ENCODE assay signal across 8 cellular contexts in the genomic region with DNA sequence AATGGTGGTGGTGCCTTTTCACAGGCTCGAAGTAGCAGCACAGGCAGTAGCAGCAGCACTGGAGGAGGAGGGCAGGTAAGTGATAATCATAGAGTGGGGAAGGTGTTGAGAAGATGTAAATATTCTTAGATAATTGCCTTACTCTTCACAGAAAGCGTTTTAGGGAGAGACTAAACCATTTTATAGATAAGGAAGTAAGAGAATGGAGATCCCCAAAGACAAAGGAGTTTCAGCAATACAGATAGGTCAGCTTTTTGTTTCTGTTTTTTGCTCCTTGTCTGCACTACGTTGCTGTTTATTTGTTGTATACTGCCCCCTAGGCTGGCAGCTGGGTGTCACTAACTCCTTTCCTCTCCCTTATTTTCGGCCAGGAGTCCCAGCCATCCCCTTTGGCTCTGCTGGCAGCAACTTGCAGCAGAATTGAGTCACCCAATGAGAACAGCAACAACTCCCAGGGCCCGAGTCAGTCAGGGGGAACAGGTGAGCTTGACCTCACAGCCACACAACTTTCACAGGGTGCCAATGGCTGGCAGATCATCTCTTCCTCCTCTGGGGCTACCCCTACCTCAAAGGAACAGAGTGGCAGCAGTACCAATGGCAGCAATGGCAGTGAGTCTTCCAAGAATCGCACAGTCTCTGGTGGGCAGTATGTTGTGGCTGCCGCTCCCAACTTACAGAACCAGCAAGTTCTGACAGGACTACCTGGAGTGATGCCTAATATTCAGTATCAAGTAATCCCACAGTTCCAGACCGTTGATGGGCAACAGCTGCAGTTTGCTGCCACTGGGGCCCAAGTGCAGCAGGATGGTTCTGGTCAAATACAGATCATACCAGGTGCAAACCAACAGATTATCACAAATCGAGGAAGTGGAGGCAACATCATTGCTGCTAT. TPM values are rescaled to one million over a fixed set of nuclear protein-coding genes. Genes with fewer than 3 reads are reported as not detected.
A peak's percentile ranks its signal among the peaks of the same experiment; 100 is the strongest.
DNase-seq lines count a peak whose midpoint lies in the region; ATAC-seq and TF ChIP-seq lines count a peak whose summit lies in the region.

No MANE protein-coding gene starts in this region.

- ATAC-seq in WTC11 (no peak), upper lobe of left lung (ENCODE audit: low FRiP score in 2 of 2) (no peak), GM21360 (IDR thresholded peaks at IDR 0.05; ENCODE audit: unreplicated experiment) (no peak), GM18502 (IDR thresholded peaks at IDR 0.05; ENCODE audit: poor library complexity, unreplicated experiment) (no peak)

- H3K4me1 ChIP-seq in endodermal cell (ENCODE audit: control insufficient read depth, insufficient read depth, low read length): peaks cover 14% of the 10 kb centered on the region
- peaks cover 69% of the 10 kb centered on the region for H3K4me1 ChIP-seq in mononuclear cell (ENCODE audit: insufficient read depth, low read length)
- H3K4me1 ChIP-seq in upper lobe of left lung: peaks cover 67 to 73% (median 68%) of the 10 kb centered on the region in 4 donors

- in situ Hi-C loops in KBM-7 (cut with MboI; ENCODE audit: low pct_unique_long_range_greater_than_20kb, low sequenced_read_pairs): no loop called here

- TF ChIP-seq POLR2A in upper lobe of left lung (IDR thresholded peaks at IDR 0.05): no peak

- WGBS in endodermal cell (ENCODE audit: insufficient coverage in 1 of 2, insufficient read length in 1 of 2), 2 experiments: 64 to 83% methylated on average over 8 to 9 of the region's 9 CpGs
- 44 to 48% methylated on average over 9 of the region's 9 CpGs for WGBS in upper lobe of left lung, 2 donors

- H3K36me3 Mint-ChIP-seq in WTC11: peaks cover 39% of the 10 kb centered on the region
- H3K36me3 Mint-ChIP-seq in endodermal cell (ENCODE audit: low read depth): peaks cover 36% of the 10 kb centered on the region

- H3K27ac Mint-ChIP-seq in WTC11: peak overlapping the region; percentile 99
- H3K27ac Mint-ChIP-seq in endodermal cell: peak overlapping the region; percentile 94

- H3K4me1 Mint-ChIP-seq in WTC11: peaks cover 30% of the 10 kb centered on the region
- H3K4me1 Mint-ChIP-seq in endodermal cell: peaks cover 43% of the 10 kb centered on the region

- DNase-seq in Daoy (ENCODE audit: low read depth): peak; percentile 42
- DNase-seq in KBM-7: peak; percentile 76
- DNase-seq in WTC11 (ENCODE audit: low spot score): peak; percentile 60
- peak; percentile 93 for DNase-seq in endodermal cell
- peak in 1 of 2 donors; percentile 62 for DNase-seq in upper lobe of left lung

- CTCF ChIA-PET in WTC11 (lab: Charles Lee): interaction anchor here (0.5 to 8.7 kb wide), 23 partner anchors 13 to 303 kb away, joined by 3 to 103 read pairs (median 4); partner anchors contain the start of genes AAAS, MAP3K12, SPRYD3 and TARBP2

- H3K9me3 Mint-ChIP-seq in WTC11 (no peaks in the 10 kb centered on the region), endodermal cell (no peaks in the 10 kb centered on the region)

- H3K4me3 Mint-ChIP-seq in WTC11 (peak overlapping the region; percentile 94), endodermal cell (no peak overlapping the region)

- POLR2A ChIA-PET in WTC11 (lab: Charles Lee): interaction anchor here (0.7 to 1.5 kb wide), 4 partner anchors 8 to 252 kb away, joined by 3 to 6 read pairs (median 5); partner anchors contain the start of gene AAAS

- H3K4me3 ChIP-seq in endodermal cell (ENCODE audit: low read length) (peak overlapping the region; percentile 96), mononuclear cell (ENCODE audit: low read length) (peak overlapping the region; percentile 50), upper lobe of left lung (peak overlapping the region in 3 of 4 donors; percentile 58 to 71 (median 71))

- TF ChIP-seq CTCF in WTC11 (IDR thresholded peaks at IDR 0.05) (0 out of 2 replicates have a peak, but pooled peaks have one; percentile 15), endodermal cell (conservative IDR thresholded peaks at IDR 0.05) (peak; percentile 83), upper lobe of left lung (IDR thresholded peaks at IDR 0.05) (peak in 5 of 6 experiments; percentile 11 to 57 (median 35))

- H3K9me3 ChIP-seq in endodermal cell (ENCODE audit: control insufficient read depth, low read length) (no peaks in the 10 kb centered on the region), mononuclear cell (ENCODE audit: low read depth, low read length) (no peaks in the 10 kb centered on the region), upper lobe of left lung (no peaks in the 10 kb centered on the region)

- H3K27ac ChIP-seq in endodermal cell (ENCODE audit: low read depth, low read length) (peak overlapping the region; percentile 84), upper lobe of left lung (peak overlapping the region; percentile 98 to 100 (median 99))

- H3K27me3 ChIP-seq in endodermal cell (ENCODE audit: control insufficient read depth, insufficient read depth, low read length, poor library complexity, severe bottlenecking) (no peaks in the 10 kb centered on the region), mononuclear cell (ENCODE audit: insufficient read depth, low read length) (no peaks in the 10 kb centered on the region), upper lobe of left lung (no peaks in the 10 kb centered on the region)

- H3K36me3 ChIP-seq in endodermal cell (ENCODE audit: control insufficient read depth, insufficient read depth, low read length) (peaks cover 41% of the 10 kb centered on the region), upper lobe of left lung (peaks cover 22 to 51% (median 31%) of the 10 kb centered on the region in 4 donors)

- peak overlapping the region; percentile 83 for H3K9ac ChIP-seq in endodermal cell (ENCODE audit: extremely low read depth, low read length, poor library complexity, severe bottlenecking)

- TF ChIP-seq EP300 in upper lobe of left lung (IDR thresholded peaks at IDR 0.05): no peak

- H3K27me3 Mint-ChIP-seq in WTC11 (ENCODE audit: low read depth) (peaks cover 3% of the 10 kb centered on the region; the same call in 1 of the 2 replicates), endodermal cell (ENCODE audit: insufficient read depth) (no peaks in the 10 kb centered on the region)

TF ChIP-seq in WTC11, 78 proteins besides CTCF, POLR2A, EP300 and RAD21:
- TF ChIP-seq, protein P1, sequence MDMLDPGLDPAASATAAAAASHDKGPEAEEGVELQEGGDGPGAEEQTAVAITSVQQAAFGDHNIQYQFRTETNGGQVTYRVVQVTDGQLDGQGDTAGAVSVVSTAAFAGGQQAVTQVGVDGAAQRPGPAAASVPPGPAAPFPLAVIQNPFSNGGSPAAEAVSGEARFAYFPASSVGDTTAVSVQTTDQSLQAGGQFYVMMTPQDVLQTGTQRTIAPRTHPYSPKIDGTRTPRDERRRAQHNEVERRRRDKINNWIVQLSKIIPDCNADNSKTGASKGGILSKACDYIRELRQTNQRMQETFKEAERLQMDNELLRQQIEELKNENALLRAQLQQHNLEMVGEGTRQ (CRISPR knock-in tag; IDR thresholded peaks at IDR 0.05): no peak
- TF ChIP-seq FOXP1 (CRISPR knock-in tag; IDR thresholded peaks at IDR 0.05; ENCODE audit: borderline replicate concordance): 0 out of 2 replicates have a peak, but pooled peaks have one; percentile 22
- no peak for TF ChIP-seq ESRRA (CRISPR knock-in tag; IDR thresholded peaks at IDR 0.05; ENCODE audit: borderline replicate concordance)
- no peak for TF ChIP-seq TEAD1 (CRISPR knock-in tag; IDR thresholded peaks at IDR 0.05)

RNA-seq across cellular contexts. Expression of gene SP1, which starts 2.0 kb away (rescaled TPM):
- total RNA-seq in Daoy (2014; rRNA removed; shearing (Covaris generic)): 18.3 and 21.8 TPM in 2 replicates
- total RNA-seq in WTC11 (2021) (77.3 to 87.2 TPM (median 79.4 TPM) in 3 replicates), endodermal cell (10 to 100 TPM; 91.2 to 99.5 TPM), mononuclear cell (53.6 TPM), upper lobe of left lung (10 to 100 TPM; 46.6 to 82.2 (median 61.7) TPM)
- 49.6 TPM for polyA plus RNA-seq in endodermal cell (2013, experiment 1 of 2)
- polyA plus RNA-seq in endodermal cell (2013, experiment 2 of 2): 47.0 TPM

RNA-seq across cellular contexts. Expression of gene AMHR2, which starts 41.7 kb away (rescaled TPM):
- not detected in 2 replicates for total RNA-seq in Daoy (2014; rRNA removed; shearing (Covaris generic))
- total RNA-seq in WTC11 (2021): not detected in 3 replicates
- 10 to 100 TPM; 17.1 to 23.6 TPM for total RNA-seq in endodermal cell
- 2.5 TPM for polyA plus RNA-seq in endodermal cell (2013, experiment 1 of 2)
- polyA plus RNA-seq in endodermal cell (2013, experiment 2 of 2): 3.4 TPM
- 0.52 TPM for total RNA-seq in mononuclear cell
- total RNA-seq in upper lobe of left lung: 1 to 10 TPM in 1 of 6 donors, under 1 TPM in 3, not detected in 2; 0.24 to 1.0 (median 0.41) TPM

RNA-seq across cellular contexts. Expression of gene SP7, which starts 45.8 kb away (rescaled TPM):
- not detected in 2 replicates for total RNA-seq in Daoy (2014; rRNA removed; shearing (Covaris generic))
- total RNA-seq in WTC11 (2021): 0.09 TPM in 1 of 3 replicates, not detected in the others
- not detected for total RNA-seq in endodermal cell
- polyA plus RNA-seq in endodermal cell (2013, experiment 1 of 2): 0.25 TPM
- polyA plus RNA-seq in endodermal cell (2013, experiment 2 of 2): 0.33 TPM
- not detected for total RNA-seq in mononuclear cell
- not detected for total RNA-seq in upper lobe of left lung

RNA-seq across cellular contexts. Expression of gene PRR13, which starts 59.5 kb away (rescaled TPM):
- total RNA-seq in Daoy (2014; rRNA removed; shearing (Covaris generic)): 60.9 and 85.2 TPM in 2 replicates
- total RNA-seq in WTC11 (2021) (150 to 187 TPM (median 155 TPM) in 3 replicates), endodermal cell (100 to 1,000 TPM; 184 to 209 TPM), mononuclear cell (104 TPM), upper lobe of left lung (100 to 1,000 TPM in 3 of 6 donors, 10 to 100 TPM in 3; 81.5 to 198 (median 105) TPM)
- polyA plus RNA-seq in endodermal cell (2013, experiment 1 of 2): 101 TPM
- 95.7 TPM for polyA plus RNA-seq in endodermal cell (2013, experiment 2 of 2)

Comparison
In these comparisons a context has a peak if more than half of its experiments do, and no peak if none do; other contexts are left out.
1. CTCF ChIP-seq: peak in every context shown above with its lines; median percentile 83 in endodermal cell; 35 in upper lobe of left lung; 15 in WTC11.
2. RNA of gene AMHR2, which starts 41.7 kb away (total RNA-seq): 17.1 to 23.6 TPM in endodermal cell; 0.52 TPM in mononuclear cell (single experiment), 0.24 to 1.0 TPM in upper lobe of left lung, not detected in WTC11 and not detected in Daoy; every median in the first group is over 4 times any median in the second.
3. Peak in every context shown above with its lines, with median percentiles within 50 percentile points of each other: H3K4me3 ChIP-seq.